Comparison of ENCODE assay signal across 27 cellular contexts in the genomic region with DNA sequence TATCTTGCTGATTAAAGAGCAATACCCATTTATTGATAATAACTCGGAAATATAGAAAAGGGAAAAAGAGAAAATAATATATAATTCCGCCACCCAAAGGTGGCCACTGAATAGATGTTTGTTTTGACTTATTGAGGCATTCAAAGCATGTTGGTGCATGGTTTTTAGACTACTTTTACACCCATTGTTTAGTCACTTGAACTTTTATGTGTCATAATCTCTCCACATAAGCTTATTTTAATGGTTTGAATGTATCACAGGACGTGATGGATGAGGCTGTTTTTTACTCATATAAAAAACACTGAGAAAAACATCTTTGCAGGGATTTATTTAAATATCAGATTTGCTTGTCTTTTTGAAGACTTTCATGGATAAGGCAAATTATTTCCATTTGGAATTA.
A peak's percentile ranks its signal among the peaks of the same experiment; 100 is the strongest.
DNase-seq lines count a peak whose midpoint lies in the region; ATAC-seq, FAIRE-seq and TF ChIP-seq lines count a peak whose summit lies in the region.
"Had no signal": no experiment of that assay in that cellular context is flagged by ENCODE, and none has a peak within 500 bp of the region (broad histone marks: within the 10 kb centered on the region; RNA-seq: fewer than 3 reads in every experiment).

No MANE protein-coding gene starts in this region.

- H3K79me2 ChIP-seq in astrocyte (ENCODE audit: insufficient read depth, low read length) = no peaks in the 10 kb centered on the region
- H3K79me2 ChIP-seq in osteoblast (ENCODE audit: insufficient read depth, low read length) = no peaks in the 10 kb centered on the region
- no peaks in the 10 kb centered on the region for H3K79me2 ChIP-seq in SK-N-SH (ENCODE audit: insufficient read depth)

- H3F3A ChIP-seq in SK-N-SH (replicated peaks; ENCODE audit: insufficient read depth) = no peaks in the 10 kb centered on the region

- ATAC-seq in esophagus mucosa = peak; percentile 66
- ATAC-seq: A549, HCT116, HepG2 had no signal

- H3K9me3 ChIP-seq in astrocyte (ENCODE audit: insufficient read depth, low read depth, low read length) = no peaks in the 10 kb centered on the region
- no peaks in the 10 kb centered on the region for H3K9me3 ChIP-seq in osteoblast (ENCODE audit: low read depth, low read length)
- H3K9me3 ChIP-seq in SK-N-SH = no peaks in the 10 kb centered on the region
- no peaks in the 10 kb centered on the region for H3K9me3 ChIP-seq in esophagus muscularis mucosa
- H3K9me3 ChIP-seq: A549 had no signal

- H3K4me1 Mint-ChIP-seq in astrocyte (ENCODE audit: low read depth, unreplicated experiment) = peaks cover 59% of the 10 kb centered on the region
- H3K4me1 Mint-ChIP-seq: CD8-positive, alpha-beta memory T cell had no signal

- H4K20me1 ChIP-seq in astrocyte (ENCODE audit: insufficient read depth, low read length) = no peaks in the 10 kb centered on the region
- no peaks in the 10 kb centered on the region for H4K20me1 ChIP-seq in osteoblast (ENCODE audit: insufficient read depth, low read length)
- no peaks in the 10 kb centered on the region for H4K20me1 ChIP-seq in SK-N-SH (ENCODE audit: insufficient read depth)

- TF ChIP-seq EP300 in SK-N-SH (IDR thresholded peaks at IDR 0.05; ENCODE audit: borderline replicate concordance in 1 of 2, low read depth in 1 of 2, low read length in 1 of 2) (no peak), esophagus muscularis mucosa (IDR thresholded peaks at IDR 0.05) (no peak)

- H3K36me3 Mint-ChIP-seq in astrocyte (ENCODE audit: low read depth, unreplicated experiment) = no peaks in the 10 kb centered on the region
- H3K36me3 Mint-ChIP-seq: CD8-positive, alpha-beta memory T cell had no signal

- H3K4me3 ChIP-seq in astrocyte (ENCODE audit: insufficient read depth, low read depth, low read length) (no peak overlapping the region), osteoblast (ENCODE audit: insufficient read depth, low read length) (no peak overlapping the region), SK-N-SH (ENCODE audit: low read depth in 2 of 2, low read length in 1 of 2) (no peak overlapping the region), esophagus muscularis mucosa (no peak overlapping the region)
- H3K4me3 ChIP-seq: A549, PC-9, SK-N-MC had no signal

- no peak overlapping the region for H3K4me3 Mint-ChIP-seq in astrocyte (ENCODE audit: unreplicated experiment)
- H3K4me3 Mint-ChIP-seq: CD8-positive, alpha-beta memory T cell had no signal

- H3K9ac ChIP-seq in astrocyte (ENCODE audit: low read length) (no peak overlapping the region), SK-N-SH (no peak overlapping the region)

- H3K27ac Mint-ChIP-seq in astrocyte (ENCODE audit: unreplicated experiment) = no peak overlapping the region
- H3K27ac Mint-ChIP-seq: CD8-positive, alpha-beta memory T cell had no signal

- no peaks in the 10 kb centered on the region for H3K9me3 Mint-ChIP-seq in astrocyte (ENCODE audit: unreplicated experiment)
- H3K9me3 Mint-ChIP-seq: CD8-positive, alpha-beta memory T cell had no signal

- no peak for TF ChIP-seq POLR2A in esophagus muscularis mucosa (IDR thresholded peaks at IDR 0.05; ENCODE audit: low read depth)

- no peaks in the 10 kb centered on the region for H3K36me3 ChIP-seq in astrocyte (ENCODE audit: insufficient read depth, low read length)
- H3K36me3 ChIP-seq in osteoblast (ENCODE audit: insufficient read depth, low read length) = no peaks in the 10 kb centered on the region
- no peaks in the 10 kb centered on the region for H3K36me3 ChIP-seq in SK-N-SH (replicated peaks in 1 of 2; ENCODE audit: control insufficient read depth in 1 of 2, insufficient read depth in 2 of 2, low read length in 1 of 2)
- H3K36me3 ChIP-seq in esophagus muscularis mucosa = no peaks in the 10 kb centered on the region

- TF ChIP-seq CTCF in astrocyte (IDR thresholded peaks at IDR 0.05; ENCODE audit: insufficient read depth, low read depth, low read length) (no peak), osteoblast (IDR thresholded peaks at IDR 0.05; ENCODE audit: extremely low read depth, low read depth, low read length) (no peak), SK-N-SH (IDR thresholded peaks at IDR 0.05) (no peak), esophagus muscularis mucosa (IDR thresholded peaks at IDR 0.05) (no peak)

- H3K27me3 Mint-ChIP-seq in astrocyte (ENCODE audit: low read depth, unreplicated experiment) = no peaks in the 10 kb centered on the region

- no peaks in the 10 kb centered on the region for H3K9me2 ChIP-seq in SK-N-SH

- POLR2A ChIA-PET in SK-N-SH (lab: Yijun Ruan, JAX) = no interaction called here

- H3K4me1 ChIP-seq in astrocyte (ENCODE audit: insufficient read depth, low read length) (peaks cover 25% of the 10 kb centered on the region), osteoblast (ENCODE audit: insufficient read depth, low read length) (peaks cover 24% of the 10 kb centered on the region), SK-N-SH (ENCODE audit: control insufficient read depth in 1 of 2, insufficient read depth in 2 of 2, low read depth in 1 of 2, low read length in 1 of 2) (no peaks in the 10 kb centered on the region), esophagus muscularis mucosa (peaks cover 8 to 20% (median 12%) of the 10 kb centered on the region in 4 donors)

- TF ChIP-seq RAD21 in SK-N-SH (IDR thresholded peaks at IDR 0.05; ENCODE audit: low read length) = no peak

- H2AFZ ChIP-seq in astrocyte (ENCODE audit: low read depth, low read length) = no peak overlapping the region
- H2AFZ ChIP-seq in osteoblast (ENCODE audit: low read length) = no peak overlapping the region
- H2AFZ ChIP-seq in SK-N-SH (ENCODE audit: low read depth) = no peak overlapping the region
- H2AFZ ChIP-seq: PC-9 had no signal

- FAIRE-seq in astrocyte (lab: Jason Lieb, UNC) = no peak
- FAIRE-seq: A549, GM12892, HepG2 had no signal

- CTCF ChIA-PET in SK-N-SH (lab: Yijun Ruan, JAX) = no interaction called here

- H3K4me2 ChIP-seq in astrocyte (ENCODE audit: low read length) (no peak overlapping the region), osteoblast (ENCODE audit: insufficient read depth, low read length) (peak overlapping the region; percentile 13), SK-N-SH (no peak overlapping the region)
- H3K4me2 ChIP-seq: A549, PC-9 had no signal

- H3K27ac ChIP-seq in astrocyte (ENCODE audit: low read depth, low read length) = no peak overlapping the region
- peak overlapping the region; percentile 13 for H3K27ac ChIP-seq in osteoblast (ENCODE audit: low read depth, low read length)
- no peak overlapping the region for H3K27ac ChIP-seq in SK-N-SH (ENCODE audit: low read depth in 2 of 2, low read length in 1 of 2)
- no peak overlapping the region for H3K27ac ChIP-seq in esophagus muscularis mucosa (replicated peaks in 1 of 4)
- H3K27ac ChIP-seq: A549, C4-2B, PC-9, SK-N-MC had no signal

- intact Hi-C loops in esophagus muscularis mucosa (cut with DNase I) = no loop called here

- H3K27me3 ChIP-seq in astrocyte (ENCODE audit: insufficient read depth, low read length) (no peaks in the 10 kb centered on the region), osteoblast (ENCODE audit: insufficient read depth, low read length) (no peaks in the 10 kb centered on the region), SK-N-SH (ENCODE audit: insufficient read depth) (peaks cover 13% of the 10 kb centered on the region; the same call in 1 of the 2 replicates), esophagus muscularis mucosa (peaks cover 0 to 14% (median 0%) of the 10 kb centered on the region in 4 donors)

- peak; percentile 62 for DNase-seq in HPDE6-E6E7 (ENCODE audit: extremely low spot score)
- DNase-seq in astrocyte (ENCODE audit: low read depth) = peak; percentile 42
- DNase-seq in osteoblast (ENCODE audit: insufficient read length, low spot score, missing footprints) = peak; percentile 84
- DNase-seq in SK-N-SH = no peak
- DNase-seq in activated CD8-positive, alpha-beta memory T cell treated with anti-CD3 and anti-CD28 coated beads, Interleukin-2, amount 50 U/mL, for 4 hours = no peak
- DNase-seq in NCI-H1417 treated with DMSO at 0.1 percent for 48 hours (lab: John Stamatoyannopoulos, UW) = no peak
- no peak for DNase-seq in esophagus muscularis mucosa (ENCODE audit: extremely low spot score)
- DNase-seq: AML-193; CD8-positive, alpha-beta memory T cell; DMS 273 treated with DMSO at 0.1 percent for 48 hours; Karpas-422; NCI-H1105 treated with DMSO at 0.1 percent for 48 hours; NCI-H1694; NCI-H2029 treated with DMSO at 0.1 percent for 48 hours; NCI-H446 treated with DMSO at 0.1 percent for 48 hours; NCI-H526; NCI-H82; NK-92 treated with Interleukin-12 subunit alpha and Interleukin-12 subunit beta, amount 100 ng/mL, for 24 hours; PC-9; SHP77 had no signal

- 38% methylated on average over 3 of the region's 3 CpGs for WGBS in SK-N-SH (ENCODE audit: low lambda C conversion rate)
- 89% methylated on average over 3 of the region's 3 CpGs for WGBS in esophagus muscularis mucosa

TF ChIP-seq in SK-N-SH, 30 proteins besides CTCF, POLR2A, EP300 and RAD21:
- TF ChIP-seq MEF2A (IDR thresholded peaks at IDR 0.05; ENCODE audit: borderline replicate concordance, low read depth) (no peak), SIN3A (IDR thresholded peaks at IDR 0.05; ENCODE audit: borderline replicate concordance, low read depth, low read length) (no peak), JUND (IDR thresholded peaks at IDR 0.05) (no peak)

Comparison
In these comparisons a context has a peak if more than half of its experiments do, and no peak if none do; other contexts are left out.
1. DNase-seq: peak in HPDE6-E6E7 (single experiment), astrocyte (single experiment) and osteoblast (single experiment); none in SK-N-SH (single experiment), activated CD8-positive, alpha-beta memory T cell treated with anti-CD3 and anti-CD28 coated beads, Interleukin-2, amount 50 U/mL, for 4 hours (single experiment), NCI-H1417 treated with DMSO at 0.1 percent for 48 hours (single experiment) and esophagus muscularis mucosa (single experiment).